ENCODE assay signal across 8 cellular contexts in the genomic region with DNA sequence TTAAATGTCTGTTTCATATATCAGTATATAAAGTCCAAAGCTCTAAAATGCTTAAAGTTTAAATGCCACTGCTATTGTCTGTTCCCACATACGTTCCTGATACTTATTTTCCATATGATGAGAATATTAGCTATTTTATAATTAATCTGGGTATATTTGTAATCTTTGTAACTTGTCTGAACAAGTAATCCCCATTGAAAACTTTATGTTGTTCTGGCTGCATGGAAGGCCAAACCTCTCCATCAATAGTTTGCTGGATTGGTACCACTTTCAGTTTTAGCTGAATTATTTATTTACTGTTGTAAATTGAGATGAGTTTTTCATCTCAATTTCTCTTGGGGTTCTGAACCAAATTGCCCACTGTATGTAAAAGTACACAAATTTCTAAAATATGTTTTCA. TPM values are rescaled to one million over a fixed set of nuclear protein-coding genes. Genes with fewer than 3 reads are reported as not detected.
DNase-seq lines count a peak whose midpoint lies in the region; ATAC-seq and TF ChIP-seq lines count a peak whose summit lies in the region.

No MANE protein-coding gene starts in this region.

- ATAC-seq in heart right ventricle (no peak), left cardiac atrium (no peak), left lung (no peak), upper lobe of right lung (no peak)

- H3K27me3 ChIP-seq in heart right ventricle (no peaks in the 10 kb centered on the region), left lung (no peaks in the 10 kb centered on the region), upper lobe of right lung (no peaks in the 10 kb centered on the region)

- H3K9me3 ChIP-seq in heart right ventricle (no peaks in the 10 kb centered on the region), left lung (no peaks in the 10 kb centered on the region), upper lobe of right lung (no peaks in the 10 kb centered on the region)

- DNase-seq in heart right ventricle (no peak), left cardiac atrium (no peak), astrocyte of the cerebellum (ENCODE audit: low read depth) (no peak), left lung (no peak), upper lobe of right lung (no peak), LoVo (ENCODE audit: low spot score) (no peak), NCI-H345 treated with DMSO at 0.1 percent for 48 hours (lab: John Stamatoyannopoulos, UW; ENCODE audit: unreplicated experiment) (no peak)
- DNase-seq in stimulated activated CD4-positive, alpha-beta T cell treated with anti-CD3 and anti-CD28 coated beads, Interleukin-2, amount 100 ng/mL, for 24 hours, result no peak

- WGBS in heart right ventricle, 2 donors, result 11 to 16% methylated on average over 1 of the region's 1 CpG

- in situ Hi-C loops in astrocyte of the cerebellum (cut with HindIII; ENCODE audit: low sequenced_read_pairs), result no loop called here

- H3K27ac ChIP-seq in heart right ventricle, result peak overlapping the region in 5 of 10 donors; percentile 93 to 97 (median 95)
- H3K27ac ChIP-seq in left lung, result peak overlapping the region in 1 of 2 donors; percentile 91
- peak overlapping the region; percentile 91 for H3K27ac ChIP-seq in upper lobe of right lung

- peak overlapping the region in 9 of 10 donors; percentile 45 to 99 (median 85) for H3K4me3 ChIP-seq in heart right ventricle
- H3K4me3 ChIP-seq in astrocyte of the cerebellum (ENCODE audit: low read depth, low read length), result peak overlapping the region; percentile 92
- H3K4me3 ChIP-seq in left lung, result peak overlapping the region; percentile 61 to 63
- H3K4me3 ChIP-seq in upper lobe of right lung, result peak overlapping the region; percentile 83

- TF ChIP-seq CTCF in heart right ventricle (IDR thresholded peaks at IDR 0.05) (no peak), astrocyte of the cerebellum (IDR thresholded peaks at IDR 0.05; ENCODE audit: low read depth, low read length, missing control alignments) (no peak), left lung (IDR thresholded peaks at IDR 0.05) (no peak), upper lobe of right lung (IDR thresholded peaks at IDR 0.05) (no peak)

- H3K36me3 ChIP-seq in heart right ventricle, result peaks cover 0 to 5% (median 0%) of the 10 kb centered on the region in 9 donors
- no peaks in the 10 kb centered on the region for H3K36me3 ChIP-seq in left lung
- H3K36me3 ChIP-seq in upper lobe of right lung, result peaks cover 3% of the 10 kb centered on the region

- H3K4me1 ChIP-seq in heart right ventricle (peaks cover 3 to 59% (median 48%) of the 10 kb centered on the region in 9 donors), left lung (peaks cover 14 to 44% of the 10 kb centered on the region in 2 donors), upper lobe of right lung (peaks cover 33% of the 10 kb centered on the region)

- intact Hi-C loops in heart right ventricle (cut with DNase I), result no loop called here
- intact Hi-C loops in left cardiac atrium (cut with DNase I), result loop anchor here in 1 of 2 donors (10.0 kb wide), 1 partner anchor 622 kb away; a partner anchor contains a TSS
- intact Hi-C loops in left lung (cut with DNase I), result no loop called here
- intact Hi-C loops in upper lobe of right lung (cut with DNase I), result no loop called here

RNA-seq across cellular contexts. Expression of a gene that starts 1.5 kb away (rescaled TPM):
- 10 to 100 TPM; 22.6 to 39.8 (median 35.6) TPM for total RNA-seq in heart right ventricle
- 1 to 10 TPM; 3.4 to 7.8 TPM for polyA plus RNA-seq in heart right ventricle
- total RNA-seq in left cardiac atrium, result 10 to 100 TPM; 25.5 to 27.6 TPM
- 10 to 100 TPM; 32.5 to 42.4 TPM for total RNA-seq in left lung
- 42.1 TPM for total RNA-seq in upper lobe of right lung

RNA-seq across cellular contexts. Expression of a gene that starts 1.8 kb away (rescaled TPM):
- 10 to 100 TPM; 33.8 to 51.7 (median 39.2) TPM for total RNA-seq in heart right ventricle
- polyA plus RNA-seq in heart right ventricle, result 10 to 100 TPM in 1 of 2 donors, 1 to 10 TPM in 1; 8.4 to 13.5 TPM
- total RNA-seq in left cardiac atrium, result 10 to 100 TPM; 39.5 TPM
- total RNA-seq in left lung, result 10 to 100 TPM; 36.1 to 36.2 TPM
- total RNA-seq in upper lobe of right lung, result 38.2 TPM
